Comparison of ENCODE assay signal across 1 cellular context in the genomic region with DNA sequence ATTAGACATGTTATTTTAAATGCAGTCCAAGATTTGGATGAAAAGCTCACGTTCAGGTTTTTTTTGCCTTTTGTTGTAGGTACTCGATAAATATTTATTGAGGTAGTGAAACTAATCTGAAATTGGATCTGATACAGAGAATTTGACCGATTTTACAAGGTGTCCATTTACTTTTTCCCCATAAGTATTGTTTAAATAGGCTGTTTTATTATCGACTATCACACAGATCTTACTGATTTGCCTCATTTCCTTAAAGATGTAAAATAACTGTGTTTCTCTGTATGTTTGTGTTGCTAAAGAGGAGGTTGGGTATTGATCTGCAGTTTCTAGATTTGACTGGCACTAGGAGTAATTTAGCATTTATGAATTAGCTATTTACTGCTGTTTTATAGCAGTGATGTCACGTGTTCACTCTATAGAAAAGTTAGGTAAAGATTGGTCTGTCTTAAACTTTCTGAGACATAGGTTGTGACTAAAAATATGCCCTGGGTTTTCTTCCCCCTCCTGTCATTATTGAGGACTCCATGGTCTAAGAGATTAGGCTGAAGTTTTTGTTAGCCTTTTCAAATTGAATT.
TF ChIP-seq lines count a peak whose summit lies in the region.

No MANE protein-coding gene starts in this region.

TF ChIP-seq in HEK293, 187 proteins besides CTCF, POLR2A, EP300 and RAD21 (continued from another document):
- TF ChIP-seq, protein P1, sequence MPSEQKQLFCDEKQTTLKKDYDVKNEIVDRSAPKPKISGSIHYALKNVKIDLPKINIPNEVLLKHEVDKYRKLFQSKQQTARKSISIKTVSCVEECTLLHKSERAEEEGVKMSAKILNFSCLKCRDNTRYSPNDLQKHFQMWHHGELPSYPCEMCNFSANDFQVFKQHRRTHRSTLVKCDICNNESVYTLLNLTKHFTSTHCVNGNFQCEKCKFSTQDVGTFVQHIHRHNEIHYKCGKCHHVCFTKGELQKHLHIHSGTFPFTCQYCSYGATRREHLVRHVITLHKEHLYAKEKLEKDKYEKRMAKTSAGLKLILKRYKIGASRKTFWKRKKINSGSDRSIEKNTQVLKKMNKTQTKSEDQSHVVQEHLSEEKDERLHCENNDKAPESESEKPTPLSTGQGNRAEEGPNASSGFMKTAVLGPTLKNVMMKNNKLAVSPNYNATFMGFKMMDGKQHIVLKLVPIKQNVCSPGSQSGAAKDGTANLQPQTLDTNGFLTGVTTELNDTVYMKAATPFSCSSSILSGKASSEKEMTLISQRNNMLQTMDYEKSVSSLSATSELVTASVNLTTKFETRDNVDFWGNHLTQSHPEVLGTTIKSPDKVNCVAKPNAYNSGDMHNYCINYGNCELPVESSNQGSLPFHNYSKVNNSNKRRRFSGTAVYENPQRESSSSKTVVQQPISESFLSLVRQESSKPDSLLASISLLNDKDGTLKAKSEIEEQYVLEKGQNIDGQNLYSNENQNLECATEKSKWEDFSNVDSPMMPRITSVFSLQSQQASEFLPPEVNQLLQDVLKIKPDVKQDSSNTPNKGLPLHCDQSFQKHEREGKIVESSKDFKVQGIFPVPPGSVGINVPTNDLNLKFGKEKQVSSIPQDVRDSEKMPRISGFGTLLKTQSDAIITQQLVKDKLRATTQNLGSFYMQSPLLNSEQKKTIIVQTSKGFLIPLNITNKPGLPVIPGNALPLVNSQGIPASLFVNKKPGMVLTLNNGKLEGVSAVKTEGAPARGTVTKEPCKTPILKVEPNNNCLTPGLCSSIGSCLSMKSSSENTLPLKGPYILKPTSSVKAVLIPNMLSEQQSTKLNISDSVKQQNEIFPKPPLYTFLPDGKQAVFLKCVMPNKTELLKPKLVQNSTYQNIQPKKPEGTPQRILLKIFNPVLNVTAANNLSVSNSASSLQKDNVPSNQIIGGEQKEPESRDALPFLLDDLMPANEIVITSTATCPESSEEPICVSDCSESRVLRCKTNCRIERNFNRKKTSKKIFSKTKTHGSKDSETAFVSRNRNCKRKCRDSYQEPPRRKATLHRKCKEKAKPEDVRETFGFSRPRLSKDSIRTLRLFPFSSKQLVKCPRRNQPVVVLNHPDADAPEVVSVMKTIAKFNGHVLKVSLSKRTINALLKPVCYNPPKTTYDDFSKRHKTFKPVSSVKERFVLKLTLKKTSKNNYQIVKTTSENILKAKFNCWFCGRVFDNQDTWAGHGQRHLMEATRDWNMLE (tag by site-specific recombination; conservative IDR thresholded peaks at IDR 0.05; ENCODE audit: low read depth): no peak
- TF ChIP-seq FEZF1 (tag by site-specific recombination; IDR thresholded peaks at IDR 0.05): peak; percentile 68
- TF ChIP-seq ZNF830 (tag by site-specific recombination; IDR thresholded peaks at IDR 0.05; ENCODE audit: low read depth): no peak
- TF ChIP-seq, protein P2, sequence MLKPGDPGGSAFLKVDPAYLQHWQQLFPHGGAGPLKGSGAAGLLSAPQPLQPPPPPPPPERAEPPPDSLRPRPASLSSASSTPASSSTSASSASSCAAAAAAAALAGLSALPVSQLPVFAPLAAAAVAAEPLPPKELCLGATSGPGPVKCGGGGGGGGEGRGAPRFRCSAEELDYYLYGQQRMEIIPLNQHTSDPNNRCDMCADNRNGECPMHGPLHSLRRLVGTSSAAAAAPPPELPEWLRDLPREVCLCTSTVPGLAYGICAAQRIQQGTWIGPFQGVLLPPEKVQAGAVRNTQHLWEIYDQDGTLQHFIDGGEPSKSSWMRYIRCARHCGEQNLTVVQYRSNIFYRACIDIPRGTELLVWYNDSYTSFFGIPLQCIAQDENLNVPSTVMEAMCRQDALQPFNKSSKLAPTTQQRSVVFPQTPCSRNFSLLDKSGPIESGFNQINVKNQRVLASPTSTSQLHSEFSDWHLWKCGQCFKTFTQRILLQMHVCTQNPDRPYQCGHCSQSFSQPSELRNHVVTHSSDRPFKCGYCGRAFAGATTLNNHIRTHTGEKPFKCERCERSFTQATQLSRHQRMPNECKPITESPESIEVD (tag by site-specific recombination; IDR thresholded peaks at IDR 0.05): peak; percentile 81
- no peak for TF ChIP-seq ZNF623 (tag by site-specific recombination; IDR thresholded peaks at IDR 0.05)
- TF ChIP-seq, protein P3, sequence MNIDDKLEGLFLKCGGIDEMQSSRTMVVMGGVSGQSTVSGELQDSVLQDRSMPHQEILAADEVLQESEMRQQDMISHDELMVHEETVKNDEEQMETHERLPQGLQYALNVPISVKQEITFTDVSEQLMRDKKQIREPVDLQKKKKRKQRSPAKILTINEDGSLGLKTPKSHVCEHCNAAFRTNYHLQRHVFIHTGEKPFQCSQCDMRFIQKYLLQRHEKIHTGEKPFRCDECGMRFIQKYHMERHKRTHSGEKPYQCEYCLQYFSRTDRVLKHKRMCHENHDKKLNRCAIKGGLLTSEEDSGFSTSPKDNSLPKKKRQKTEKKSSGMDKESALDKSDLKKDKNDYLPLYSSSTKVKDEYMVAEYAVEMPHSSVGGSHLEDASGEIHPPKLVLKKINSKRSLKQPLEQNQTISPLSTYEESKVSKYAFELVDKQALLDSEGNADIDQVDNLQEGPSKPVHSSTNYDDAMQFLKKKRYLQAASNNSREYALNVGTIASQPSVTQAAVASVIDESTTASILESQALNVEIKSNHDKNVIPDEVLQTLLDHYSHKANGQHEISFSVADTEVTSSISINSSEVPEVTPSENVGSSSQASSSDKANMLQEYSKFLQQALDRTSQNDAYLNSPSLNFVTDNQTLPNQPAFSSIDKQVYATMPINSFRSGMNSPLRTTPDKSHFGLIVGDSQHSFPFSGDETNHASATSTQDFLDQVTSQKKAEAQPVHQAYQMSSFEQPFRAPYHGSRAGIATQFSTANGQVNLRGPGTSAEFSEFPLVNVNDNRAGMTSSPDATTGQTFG (tag by site-specific recombination; IDR thresholded peaks at IDR 0.05; ENCODE audit: borderline replicate concordance): no peak
- TF ChIP-seq KLF16 (tag by site-specific recombination; IDR thresholded peaks at IDR 0.05): no peak
- TF ChIP-seq ZBTB1 (tag by site-specific recombination; IDR thresholded peaks at IDR 0.05): no peak
- TF ChIP-seq ZNF660 (tag by site-specific recombination; IDR thresholded peaks at IDR 0.05): no peak
- TF ChIP-seq TRIM28 (IDR thresholded peaks at IDR 0.05; ENCODE audit: borderline replicate concordance, low read length): no peak
- TF ChIP-seq HOXA7 (CRISPR knock-in tag; IDR thresholded peaks at IDR 0.05; ENCODE audit: borderline replicate concordance): no peak
- no peak for TF ChIP-seq ZNF2 (tag by site-specific recombination; IDR thresholded peaks at IDR 0.05)
- TF ChIP-seq ZFP69B (tag by site-specific recombination; IDR thresholded peaks at IDR 0.05): no peak
- TF ChIP-seq ZNF76 (tag by site-specific recombination; IDR thresholded peaks at IDR 0.05; ENCODE audit: borderline replicate concordance, low read depth): no peak
- TF ChIP-seq SP3 (tag by site-specific recombination; IDR thresholded peaks at IDR 0.05): no peak
- no peak for TF ChIP-seq ZNF571 (tag by site-specific recombination; IDR thresholded peaks at IDR 0.05)
- TF ChIP-seq ZNF624 (tag by site-specific recombination; IDR thresholded peaks at IDR 0.05): no peak
